In the genomic region with DNA sequence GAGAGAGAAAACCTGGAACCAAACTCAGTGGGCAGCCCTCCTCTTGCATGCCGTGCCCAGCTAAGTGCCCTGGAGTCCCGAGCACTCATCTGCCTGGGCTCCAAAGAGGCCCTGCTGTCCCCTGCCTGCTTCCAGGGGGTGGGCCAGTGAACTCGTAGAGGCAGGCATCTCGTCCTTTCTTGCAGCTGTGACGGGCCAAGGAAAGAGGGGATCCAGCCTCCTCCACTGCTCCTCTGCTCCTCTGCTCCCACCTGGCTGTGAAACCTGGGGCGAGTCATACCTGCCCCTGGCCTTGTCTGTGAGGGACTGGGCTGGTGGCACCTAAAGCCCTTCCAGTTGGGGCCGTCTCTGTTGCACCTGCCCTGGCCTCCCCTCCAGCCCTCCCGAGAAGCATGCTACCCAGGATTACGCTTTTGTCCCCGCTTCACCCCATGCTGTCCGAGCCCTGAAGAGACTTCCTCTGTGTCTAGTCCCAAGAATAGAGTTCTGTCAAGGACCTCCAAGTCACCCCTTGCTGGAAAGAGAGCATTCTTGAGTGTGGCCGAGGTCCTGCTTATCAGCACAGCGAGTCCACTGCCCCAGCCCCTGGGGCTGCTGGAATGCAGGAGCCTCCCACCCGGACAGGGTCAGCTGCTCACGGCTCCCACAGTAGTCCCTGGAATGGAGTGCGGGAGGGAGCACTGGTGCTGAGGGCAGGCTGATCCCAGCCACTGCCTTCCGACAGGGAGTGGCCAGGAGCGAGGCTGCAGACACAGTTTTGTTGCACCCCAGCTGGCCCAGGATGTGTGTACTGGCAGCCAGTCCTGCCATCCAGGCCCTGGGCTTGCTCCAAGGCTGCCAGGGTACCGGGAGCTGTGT, we compare ENCODE assay signal across 19 cellular contexts. TPM values are rescaled to one million over a fixed set of nuclear protein-coding genes. Genes with fewer than 3 reads are reported as not detected.
A peak's percentile ranks its signal among the peaks of the same experiment; 100 is the strongest.
DNase-seq lines count a peak whose midpoint lies in the region; TF ChIP-seq lines count a peak whose summit lies in the region.
"Had no signal": no experiment of that assay in that cellular context is flagged by ENCODE, and none has a peak within 500 bp of the region (broad histone marks: within the 10 kb centered on the region; RNA-seq: fewer than 3 reads in every experiment).

No MANE protein-coding gene starts in this region.

- TF ChIP-seq CTCF in ovary (IDR thresholded peaks at IDR 0.05): no peak
- no peak for TF ChIP-seq CTCF in CD14-positive monocyte (IDR thresholded peaks at IDR 0.05)

- no peak for TF ChIP-seq EP300 in ovary (IDR thresholded peaks at IDR 0.05)

- peaks cover 8 to 37% (median 29%) of the 10 kb centered on the region in 10 experiments; a peak in 19 of 20 replicates for H3K4me1 ChIP-seq in BLaER1 treated with 17β-estradiol and CSF1 and Interleukin-3, amounts not matched to agents 10 nM and 100 nM
- peaks cover 6% of the 10 kb centered on the region for H3K4me1 ChIP-seq in ovary (ENCODE audit: insufficient read depth)

- H3K9me3 Mint-ChIP-seq in CD14-positive monocyte: no peaks in the 10 kb centered on the region
- H3K9me3 Mint-ChIP-seq: activated naive CD8-positive, alpha-beta T cell treated with anti-CD3 and anti-CD28 coated beads for 36 hours; activated T-cell treated with anti-CD3 and anti-CD28 coated beads, Interleukin-2, amount 50 U/mL, for 24 hours; CD4-positive, CD25-positive, alpha-beta regulatory T cell had no signal

- DNase-seq in ecto neural progenitor cell (ENCODE audit: low spot score): peak; percentile 63
- DNase-seq in kidney glomerular epithelial cell (lab: John Stamatoyannopoulos, UW): peak; percentile 19
- DNase-seq in ovary: peak in 3 of 5 donors; percentile 18 to 66 (median 29)
- no peak for DNase-seq in pons (ENCODE audit: low spot score)
- DNase-seq in ureter (ENCODE audit: low spot score): no peak
- DNase-seq in CD14-positive monocyte (ENCODE audit: low spot score): no peak
- DNase-seq in central memory CD4-positive, alpha-beta T cell: no peak
- DNase-seq: activated CD4-positive, alpha-beta T cell treated with anti-CD3 and anti-CD28 coated beads for 48 hours; activated naive CD8-positive, alpha-beta T cell treated with anti-CD3 and anti-CD28 coated beads for 36 hours; activated T-cell treated with anti-CD3 and anti-CD28 coated beads, Interleukin-2, amount 50 U/mL, for 24 hours; CD4-positive, CD25-positive, alpha-beta regulatory T cell; cerebellar nuclear complex; DND-41; NCI-H1694; psoas muscle; stimulated activated CD4-positive, alpha-beta T cell treated with anti-CD3 and anti-CD28 coated beads, Interleukin-1b, Interleukin-23, amount 100 ng/mL, for 48 hours; T1000 had no signal

- H3K4me1 Mint-ChIP-seq in CD14-positive monocyte: no peaks in the 10 kb centered on the region
- H3K4me1 Mint-ChIP-seq: activated naive CD8-positive, alpha-beta T cell treated with anti-CD3 and anti-CD28 coated beads for 36 hours; CD4-positive, CD25-positive, alpha-beta regulatory T cell had no signal

- H3K4me3 ChIP-seq in BLaER1 treated with 17β-estradiol and CSF1 and Interleukin-3, amounts not matched to agents 10 nM and 100 nM: no peak overlapping the region
- no peak overlapping the region for H3K4me3 ChIP-seq in ovary
- H3K4me3 ChIP-seq: psoas muscle had no signal

- H3K27me3 ChIP-seq in BLaER1 treated with 17β-estradiol and CSF1 and Interleukin-3, amounts not matched to agents 10 nM and 100 nM: no peaks in the 10 kb centered on the region
- no peaks in the 10 kb centered on the region for H3K27me3 ChIP-seq in ovary

- no peaks in the 10 kb centered on the region for H3K9me3 ChIP-seq in BLaER1 treated with 17β-estradiol and CSF1 and Interleukin-3, amounts not matched to agents 10 nM and 100 nM (replicated peaks in 1 of 11)
- no peaks in the 10 kb centered on the region for H3K9me3 ChIP-seq in ovary
- H3K9me3 ChIP-seq: psoas muscle had no signal

- peaks cover 0 to 18% (median 1%) of the 10 kb centered on the region in 3 donors for H3K27me3 Mint-ChIP-seq in CD14-positive monocyte (ENCODE audit: low read depth in 3 of 3)
- H3K27me3 Mint-ChIP-seq: activated naive CD8-positive, alpha-beta T cell treated with anti-CD3 and anti-CD28 coated beads for 36 hours had no signal

- no peak overlapping the region for H3K27ac Mint-ChIP-seq in CD14-positive monocyte
- H3K27ac Mint-ChIP-seq: activated naive CD8-positive, alpha-beta T cell treated with anti-CD3 and anti-CD28 coated beads for 36 hours; activated T-cell treated with anti-CD3 and anti-CD28 coated beads, Interleukin-2, amount 50 U/mL, for 24 hours; CD4-positive, CD25-positive, alpha-beta regulatory T cell had no signal

- intact Hi-C loops in ovary (cut with DNase I) (loop anchor here in 1 of 4 donors (1.0 kb wide), 1 partner anchor 29 kb away; no protein-coding TSS in a partner anchor), CD14-positive monocyte (cut with micrococcal nuclease) (no loop called here)

- H3K36me3 ChIP-seq in BLaER1 treated with 17β-estradiol and CSF1 and Interleukin-3, amounts not matched to agents 10 nM and 100 nM: no peaks in the 10 kb centered on the region
- no peaks in the 10 kb centered on the region for H3K36me3 ChIP-seq in ovary

- H3K27ac ChIP-seq in BLaER1 treated with 17β-estradiol and CSF1 and Interleukin-3, amounts not matched to agents 10 nM and 100 nM: no peak overlapping the region
- H3K27ac ChIP-seq in ovary: no peak overlapping the region
- H3K27ac ChIP-seq: psoas muscle had no signal

- peak overlapping the region in 1 of 11 experiments; percentile 39; a peak in 1 of 22 replicates for H3K9ac ChIP-seq in BLaER1 treated with 17β-estradiol and CSF1 and Interleukin-3, amounts not matched to agents 10 nM and 100 nM

- no peak overlapping the region for H3K4me3 Mint-ChIP-seq in CD14-positive monocyte
- H3K4me3 Mint-ChIP-seq: activated naive CD8-positive, alpha-beta T cell treated with anti-CD3 and anti-CD28 coated beads for 36 hours; activated T-cell treated with anti-CD3 and anti-CD28 coated beads, Interleukin-2, amount 50 U/mL, for 24 hours; CD4-positive, CD25-positive, alpha-beta regulatory T cell had no signal

- H3K36me3 Mint-ChIP-seq in CD14-positive monocyte: no peaks in the 10 kb centered on the region
- H3K36me3 Mint-ChIP-seq: activated naive CD8-positive, alpha-beta T cell treated with anti-CD3 and anti-CD28 coated beads for 36 hours; CD4-positive, CD25-positive, alpha-beta regulatory T cell had no signal

- H3K4me2 ChIP-seq in BLaER1 treated with 17β-estradiol and CSF1 and Interleukin-3, amounts not matched to agents 10 nM and 100 nM: peak overlapping the region in 9 of 11 experiments; percentile 24 to 74 (median 61); a peak in 17 of 22 replicates

- H4K20me1 ChIP-seq in BLaER1 treated with 17β-estradiol and CSF1 and Interleukin-3, amounts not matched to agents 10 nM and 100 nM: peaks cover 0 to 14% (median 0%) of the 10 kb centered on the region in 11 experiments; a peak in 2 of 22 replicates

- 31 to 35% (median 35%) methylated on average over 17 to 19 of the region's 19 CpGs for WGBS in ovary, 3 donors

- TF ChIP-seq POLR2A in ovary (IDR thresholded peaks at IDR 0.05): no peak

RNA-seq across cellular contexts. Expression of a gene that starts 14.3 kb away (rescaled TPM):
- total RNA-seq in ovary: 1 to 10 TPM; 1.1 to 5.2 (median 2.1) TPM
- 10 to 100 TPM in 1 of 2 donors, under 1 TPM in 1; 0.76 to 78.2 TPM for polyA plus RNA-seq in ovary
- total RNA-seq in ureter: 9.2 TPM
- not detected for polyA plus RNA-seq in CD14-positive monocyte
- total RNA-seq: activated naive CD8-positive, alpha-beta T cell treated with anti-CD3 and anti-CD28 coated beads for 36 hours; CD4-positive, CD25-positive, alpha-beta regulatory T cell; HT1080 had no signal
- polyA plus RNA-seq: CD4-positive, CD25-positive, alpha-beta regulatory T cell had no signal

RNA-seq across cellular contexts. Expression of a gene that starts 57.2 kb away (rescaled TPM):
- total RNA-seq in ovary (10 to 100 TPM; 13.1 to 53.5 (median 26.8) TPM), ureter (40.9 TPM)
- polyA plus RNA-seq in ovary (10 to 100 TPM; 11.1 to 27.3 TPM), CD14-positive monocyte (10 to 100 TPM; 11.3 to 15.1 TPM)

Comparison
In these comparisons a context has a peak if more than half of its experiments do, and no peak if none do; other contexts are left out.
1. DNase-seq: peak in ecto neural progenitor cell (single experiment), kidney glomerular epithelial cell (single experiment) and ovary (3 of 5); none in pons (single experiment), ureter (single experiment), CD14-positive monocyte (single experiment) and central memory CD4-positive, alpha-beta T cell (single experiment).